ENCODE assay signal across 8 cellular contexts in genomic region chr17:32143525-32143865, GRCh38. TPM values are rescaled to one million over a fixed set of nuclear protein-coding genes. Genes with fewer than 3 reads are reported as not detected.
DNase-seq lines count a peak whose midpoint lies in the region; ATAC-seq, FAIRE-seq and TF ChIP-seq lines count a peak whose summit lies in the region.

No MANE protein-coding gene starts in this region.

- peak overlapping the region; percentile 93 to 99 (median 95) for H3K4me3 Mint-ChIP-seq in T-cell

- H3K4me1 ChIP-seq in HAP-1: peaks cover 8% of the 10 kb centered on the region

- peaks cover 30 to 41% (median 41%) of the 10 kb centered on the region in 3 donors for H3K4me1 Mint-ChIP-seq in T-cell

- ATAC-seq in T-cell (replicated peaks in 1 of 4) (no peak), HG03571 (IDR thresholded peaks at IDR 0.05; ENCODE audit: unreplicated experiment) (no peak)

- FAIRE-seq in GM19239 (lab: Jason Lieb, UNC): no peak

- no peak for TF ChIP-seq CTCF in fibroblast of the aortic adventitia (IDR thresholded peaks at IDR 0.05; ENCODE audit: insufficient read depth, low read length)

- H3K9me3 ChIP-seq in HAP-1: no peaks in the 10 kb centered on the region

- no peaks in the 10 kb centered on the region for H3K9me3 Mint-ChIP-seq in T-cell

- CTCF ChIA-PET in T-cell (lab: Charles Lee): no interaction called here

- H3K27ac ChIP-seq in skin epidermis: peak overlapping the region in 13 of 21 experiments; percentile 9 to 96 (median 93)

- no peak for DNase-seq in HAP-1 (ENCODE audit: low spot score in 2 of 2)
- DNase-seq in T-cell: no peak
- DNase-seq in fibroblast of the aortic adventitia (ENCODE audit: low read depth): no peak
- DNase-seq in GM19239 (ENCODE audit: insufficient read length, low spot score): no peak
- no peak for DNase-seq in mesenteric fat pad (ENCODE audit: low spot score)
- no peak for DNase-seq in hippocampal formation (lab: John Stamatoyannopoulos, UW)

- H3K27me3 Mint-ChIP-seq in T-cell: no peaks in the 10 kb centered on the region

- H3K27ac Mint-ChIP-seq in T-cell: no peak overlapping the region

- in situ Hi-C loops in HAP-1 (cut with MboI; ENCODE audit: low sequenced_read_pairs): no loop called here

- H3K4me3 ChIP-seq in HAP-1 (peak overlapping the region; percentile 85), fibroblast of the aortic adventitia (ENCODE audit: low read depth, low read length) (peak overlapping the region; percentile 96), skin epidermis (peak overlapping the region; percentile 78 to 96 (median 86))

- no peaks in the 10 kb centered on the region; the same call in 1 of the 2 replicates for H3K36me3 ChIP-seq in HAP-1 (replicated peaks)

- H3K36me3 Mint-ChIP-seq in T-cell: peaks cover 3% of the 10 kb centered on the region

- POLR2A ChIA-PET in T-cell (lab: Charles Lee): no interaction called here

- H3K27me3 ChIP-seq in HAP-1 (ENCODE audit: low read depth): no peaks in the 10 kb centered on the region

RNA-seq across cellular contexts. Expression of gene RHOT1, which starts 1.2 kb away (rescaled TPM):
- total RNA-seq in T-cell (10 to 100 TPM; 18.7 to 26.8 (median 24.1) TPM), fibroblast of the aortic adventitia (ENCODE audit: low replicate concordance) (21.0 and 50.5 TPM in 2 replicates), mesenteric fat pad (33.2 TPM)
